In the genomic region with DNA sequence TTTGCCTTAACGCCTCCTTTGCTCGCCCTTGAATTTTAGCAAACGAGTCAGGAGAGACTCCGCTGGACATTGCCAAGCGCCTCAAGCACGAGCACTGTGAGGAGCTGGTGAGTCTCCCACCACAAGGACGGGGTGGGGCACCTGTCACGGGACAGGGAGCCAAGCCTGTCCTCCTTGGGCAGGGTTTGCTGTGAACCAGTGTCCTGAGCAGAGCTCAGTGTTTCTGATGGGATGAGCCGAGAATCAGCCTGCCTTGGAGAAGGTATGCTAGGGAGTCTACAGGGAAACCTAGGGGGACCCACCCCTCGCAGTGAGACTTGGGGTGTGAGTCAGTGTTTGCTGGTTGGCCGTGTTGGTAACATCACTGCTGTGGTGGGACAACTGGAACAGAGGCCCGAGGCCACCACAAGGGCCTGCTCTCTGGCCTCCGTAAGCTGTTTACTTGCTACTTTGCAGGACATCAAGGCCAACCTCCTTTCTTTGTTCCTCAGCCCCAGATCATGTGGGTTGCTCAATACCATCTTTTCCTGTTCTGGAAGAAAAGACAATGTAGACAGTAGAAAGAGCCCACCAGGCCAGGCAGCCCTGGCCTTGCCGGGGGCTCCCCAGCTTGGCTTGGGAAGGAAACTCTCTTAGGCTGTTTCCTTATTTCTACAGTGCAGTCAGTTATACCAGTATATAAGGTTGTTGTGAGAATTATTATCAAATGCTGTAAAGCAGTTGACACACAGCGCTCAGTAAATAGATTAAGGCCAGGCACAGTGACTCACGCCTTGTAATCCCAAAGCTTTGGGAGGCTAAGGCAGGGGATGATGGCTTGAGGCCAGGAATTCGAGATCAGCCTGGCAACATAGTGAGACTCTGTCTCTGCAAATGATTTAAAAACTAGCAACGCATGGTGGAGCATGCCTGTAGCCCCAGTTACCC, we compare ENCODE assay signal across 9 cellular contexts. TPM values are rescaled to one million over a fixed set of nuclear protein-coding genes. Genes with fewer than 3 reads are reported as not detected.
DNase-seq lines count a peak whose midpoint lies in the region; ATAC-seq and TF ChIP-seq lines count a peak whose summit lies in the region.
"Had no signal": no experiment of that assay in that cellular context is flagged by ENCODE, and none has a peak within 500 bp of the region (broad histone marks: within the 10 kb centered on the region; RNA-seq: fewer than 3 reads in every experiment).

No MANE protein-coding gene starts in this region.

- peaks cover 51% of the 10 kb centered on the region for H3K4me1 ChIP-seq in Panc1 (ENCODE audit: control insufficient read depth, insufficient read depth, low read length)

- peak; percentile 89 for DNase-seq in AG09319 (ENCODE audit: extremely low read depth, low read depth)
- peak; percentile 84 for DNase-seq in Panc1 (ENCODE audit: low read depth, low spot score)
- no peak for DNase-seq in omental fat pad (ENCODE audit: low spot score)
- DNase-seq in left lobe of liver (ENCODE audit: low spot score), result no peak
- no peak for DNase-seq in T-helper 9 cell
- no peak for DNase-seq in activated CD4-positive, alpha-beta T cell treated with anti-CD3 and anti-CD28 coated beads, Interleukin-2, amount 50 U/mL, for 1 hour
- no peak for DNase-seq in NCI-H2107 treated with DMSO at 0.1 percent for 48 hours (lab: John Stamatoyannopoulos, UW; ENCODE audit: unreplicated experiment)

- intact Hi-C loops in Panc1 (cut with micrococcal nuclease; ENCODE audit: unreplicated experiment), result no loop called here

- H3K27ac ChIP-seq in Panc1 (ENCODE audit: low read length), result peak overlapping the region; percentile 82

- peak; percentile 79 for ATAC-seq in Panc1
- peak; percentile 85 for ATAC-seq in esophagus mucosa
- ATAC-seq in omental fat pad (ENCODE audit: low FRiP score), result peak; percentile 47
- ATAC-seq in left lobe of liver, result no peak
- ATAC-seq: activated CD4-positive, CD25-positive, alpha-beta regulatory T cell treated with anti-CD3 and anti-CD28 coated beads, Interleukin-2, amount 50 U/mL, for 24 hours had no signal

- H3K27me3 ChIP-seq in Panc1 (ENCODE audit: control insufficient read depth, insufficient read depth, low read length), result no peaks in the 10 kb centered on the region

- peaks cover 11% of the 10 kb centered on the region for H3K36me3 ChIP-seq in Panc1 (ENCODE audit: control insufficient read depth, insufficient read depth, low read length)

- no peaks in the 10 kb centered on the region for H3K9me3 ChIP-seq in Panc1 (ENCODE audit: control insufficient read depth, insufficient read depth, low read depth, low read length)

- POLR2A ChIA-PET in Panc1 (lab: Charles Lee), result interaction anchor here (0.6 kb wide), 1 partner anchor 26 kb away, joined by 9 read pairs; no protein-coding TSS in a partner anchor

- in situ Hi-C loops in Panc1 (cut with HindIII; ENCODE audit: low pct_unique_long_range_greater_than_20kb, low sequenced_read_pairs), result no loop called here

- no TSS peak for BruUV-seq in Panc1 (replicated peaks; lab: Mats Ljungman, UMichigan)

- H3K4me3 ChIP-seq in Panc1 (ENCODE audit: low read depth in 2 of 2, low read length in 2 of 2), result peak overlapping the region in 1 of 2 experiments; percentile 6; a peak in 1 of 4 replicates

- CTCF ChIA-PET in Panc1 (lab: Charles Lee), result interaction anchor here (0.6 kb wide), 1 partner anchor 18 kb away, joined by 6 read pairs; no protein-coding TSS in a partner anchor

- no peak for TF ChIP-seq CTCF in AG09319 (IDR thresholded peaks at IDR 0.05; ENCODE audit: low read depth, low read length)
- TF ChIP-seq CTCF in Panc1 (IDR thresholded peaks at IDR 0.05), result no peak
- TF ChIP-seq CTCF in omental fat pad (IDR thresholded peaks at IDR 0.05), result no peak

RNA-seq across cellular contexts. Expression of a gene that starts 42.4 kb away (rescaled TPM):
- total RNA-seq in Panc1 (2021; ENCODE audit: unreplicated experiment), result 153 TPM
- 75.2 TPM for polyA plus RNA-seq in Panc1 (2012; ENCODE audit: insufficient read length)
- 53.8 TPM for total RNA-seq in esophagus mucosa
- 100 to 1,000 TPM in 3 of 4 donors, 10 to 100 TPM in 1; 92.2 to 183 (median 143) TPM for total RNA-seq in omental fat pad
- 28.6 TPM for total RNA-seq in left lobe of liver

RNA-seq across cellular contexts. Expression of a gene that starts 42.5 kb away (rescaled TPM):
- total RNA-seq in Panc1 (2021; ENCODE audit: unreplicated experiment) (54.1 TPM), esophagus mucosa (26.2 TPM), omental fat pad (10 to 100 TPM; 17.9 to 24.4 (median 20.7) TPM), left lobe of liver (12.0 TPM)
- 40.6 TPM for polyA plus RNA-seq in Panc1 (2012; ENCODE audit: insufficient read length)

Comparison
In these comparisons a context has a peak if more than half of its experiments do, and no peak if none do; other contexts are left out.
1. DNase-seq: peak in AG09319 (single experiment) and Panc1 (single experiment); none in omental fat pad (single experiment), left lobe of liver (single experiment), T-helper 9 cell (single experiment), activated CD4-positive, alpha-beta T cell treated with anti-CD3 and anti-CD28 coated beads, Interleukin-2, amount 50 U/mL, for 1 hour (single experiment) and NCI-H2107 treated with DMSO at 0.1 percent for 48 hours (single experiment).